Comparison of ENCODE assay signal across 36 cellular contexts in genomic region chr9:129646252-129646651, GRCh38. TPM values are rescaled to one million over a fixed set of nuclear protein-coding genes. Genes with fewer than 3 reads are reported as not detected.
"Had no signal": no experiment of that assay in that cellular context is flagged by ENCODE, and none has a peak within 500 bp of the region (broad histone marks: within the 10 kb centered on the region; RNA-seq: fewer than 3 reads in every experiment).

No MANE protein-coding gene starts in this region.

- H3K4me3 ChIP-seq: colonic mucosa, gastrocnemius medialis, lung, mucosa of descending colon, pancreas, smooth muscle cell, stomach, thyroid gland, vagina had no signal

- H3K36me3 Mint-ChIP-seq: memory B cell; naive B cell; natural killer cell treated with Interleukin-12 subunit alpha and Interleukin-12 subunit beta and Interleukin-15 and Interleukin-18, amount 100 ng/mL, for 72 hours had no signal

- H3K27me3 Mint-ChIP-seq: natural killer cell treated with Interleukin-12 subunit alpha and Interleukin-12 subunit beta and Interleukin-15 and Interleukin-18, amount 100 ng/mL, for 72 hours had no signal

- H3K9me3 Mint-ChIP-seq: dendritic cell treated with granulocyte-macrophage colony-stimulating factor and Interleukin-4, amounts not matched to agents 40 ng/mL and 50 ng/mL, for 4 days; endodermal cell; natural killer cell treated with Interleukin-12 subunit alpha and Interleukin-12 subunit beta and Interleukin-15 and Interleukin-18, amount 100 ng/mL, for 72 hours; stimulated activated effector memory CD8-positive, alpha-beta T cell treated with anti-CD3 and anti-CD28 coated beads, Interleukin-12 subunit alpha, Interleukin-12 subunit beta, amount 100 ng/mL, for 72 hours had no signal

- DNase-seq: colonic mucosa; effector CD8-positive, alpha-beta T cell; endodermal cell; foreskin fibroblast; gastrocnemius medialis; head of caudate nucleus; mucosa of descending colon; naive B cell; pancreas; retina; stimulated activated CD4-positive, alpha-beta T cell treated with anti-CD3 and anti-CD28 coated beads, Interleukin-12 subunit alpha, Interleukin-12 subunit beta, amount 100 ng/mL, for 4 hours; stimulated activated CD4-positive, alpha-beta T cell treated with anti-CD3 and anti-CD28 coated beads, Interleukin-2, amount 100 ng/mL, for 24 hours; stimulated activated CD4-positive, alpha-beta T cell treated with anti-CD3 and anti-CD28 coated beads, Interleukin-4, amount 100 ng/mL, for 24 hours; stimulated activated naive CD4-positive, alpha-beta T cell treated with Interleukin-2 at 50 U/mL for 16 hours; stomach; thyroid gland; trophoblast cell had no signal

- H3K36me3 ChIP-seq: colonic mucosa, gastrocnemius medialis, pancreas, stomach, thyroid gland, vagina had no signal

- H3K27ac ChIP-seq: colonic mucosa, epithelial cell of prostate, gastrocnemius medialis, pancreas, stomach, thyroid gland, vagina had no signal

- ATAC-seq: esophagus mucosa; gastrocnemius medialis; mucosa of descending colon; natural killer cell treated with Interleukin-12 subunit alpha and Interleukin-12 subunit beta and Interleukin-15 and Interleukin-18, amount 100 ng/mL, for 72 hours; pancreas; sciatic nerve; stimulated activated effector memory CD8-positive, alpha-beta T cell treated with anti-CD3 and anti-CD28 coated beads, Interleukin-12 subunit alpha, Interleukin-12 subunit beta, amount 100 ng/mL, for 72 hours had no signal

- H3K27ac Mint-ChIP-seq: dendritic cell treated with granulocyte-macrophage colony-stimulating factor and Interleukin-4, amounts not matched to agents 40 ng/mL and 50 ng/mL, for 4 days; endodermal cell; memory B cell; natural killer cell treated with Interleukin-12 subunit alpha and Interleukin-12 subunit beta and Interleukin-15 and Interleukin-18, amount 100 ng/mL, for 72 hours had no signal

- H3K4me2 ChIP-seq: smooth muscle cell had no signal

- H3K4me1 ChIP-seq: pancreas had no signal

- FAIRE-seq: keratinocyte, pancreas had no signal

- H3K4me3 Mint-ChIP-seq: dendritic cell treated with granulocyte-macrophage colony-stimulating factor and Interleukin-4, amounts not matched to agents 40 ng/mL and 50 ng/mL, for 4 days; endodermal cell; memory B cell; natural killer cell treated with Interleukin-12 subunit alpha and Interleukin-12 subunit beta and Interleukin-15 and Interleukin-18, amount 100 ng/mL, for 72 hours; stimulated activated effector memory CD8-positive, alpha-beta T cell treated with anti-CD3 and anti-CD28 coated beads, Interleukin-12 subunit alpha, Interleukin-12 subunit beta, amount 100 ng/mL, for 72 hours had no signal

- H3K9me3 ChIP-seq: colonic mucosa, gastrocnemius medialis, mucosa of descending colon, pancreas, stomach, thyroid gland, vagina had no signal

- H3K27me3 ChIP-seq: colonic mucosa, gastrocnemius medialis, pancreas, stomach, thyroid gland, vagina had no signal

RNA-seq across cellular contexts. Expression of gene PRRX2, which starts 19.2 kb away (rescaled TPM):
- total RNA-seq: glomerular endothelial cell; natural killer cell treated with Interleukin-12 subunit alpha and Interleukin-12 subunit beta and Interleukin-15 and Interleukin-18, amount 100 ng/mL, for 72 hours; pulmonary artery endothelial cell had no signal
- polyA plus RNA-seq: keratinocyte had no signal

RNA-seq across cellular contexts. Expression of gene C9orf50, which starts 25.4 kb away (rescaled TPM):
- total RNA-seq: colonic mucosa; endodermal cell; esophagus mucosa; gastrocnemius medialis; glomerular endothelial cell; mucosa of descending colon; natural killer cell treated with Interleukin-12 subunit alpha and Interleukin-12 subunit beta and Interleukin-15 and Interleukin-18, amount 100 ng/mL, for 72 hours; omental fat pad; pancreas; posterior vena cava; pulmonary artery endothelial cell; smooth muscle cell; stomach; subcutaneous adipose tissue; temporal lobe; thyroid gland; ureter; vagina had no signal
- polyA plus RNA-seq: keratinocyte, liver, lung, pancreas had no signal
